ENCODE assay signal across 9 cellular contexts in the genomic region with DNA sequence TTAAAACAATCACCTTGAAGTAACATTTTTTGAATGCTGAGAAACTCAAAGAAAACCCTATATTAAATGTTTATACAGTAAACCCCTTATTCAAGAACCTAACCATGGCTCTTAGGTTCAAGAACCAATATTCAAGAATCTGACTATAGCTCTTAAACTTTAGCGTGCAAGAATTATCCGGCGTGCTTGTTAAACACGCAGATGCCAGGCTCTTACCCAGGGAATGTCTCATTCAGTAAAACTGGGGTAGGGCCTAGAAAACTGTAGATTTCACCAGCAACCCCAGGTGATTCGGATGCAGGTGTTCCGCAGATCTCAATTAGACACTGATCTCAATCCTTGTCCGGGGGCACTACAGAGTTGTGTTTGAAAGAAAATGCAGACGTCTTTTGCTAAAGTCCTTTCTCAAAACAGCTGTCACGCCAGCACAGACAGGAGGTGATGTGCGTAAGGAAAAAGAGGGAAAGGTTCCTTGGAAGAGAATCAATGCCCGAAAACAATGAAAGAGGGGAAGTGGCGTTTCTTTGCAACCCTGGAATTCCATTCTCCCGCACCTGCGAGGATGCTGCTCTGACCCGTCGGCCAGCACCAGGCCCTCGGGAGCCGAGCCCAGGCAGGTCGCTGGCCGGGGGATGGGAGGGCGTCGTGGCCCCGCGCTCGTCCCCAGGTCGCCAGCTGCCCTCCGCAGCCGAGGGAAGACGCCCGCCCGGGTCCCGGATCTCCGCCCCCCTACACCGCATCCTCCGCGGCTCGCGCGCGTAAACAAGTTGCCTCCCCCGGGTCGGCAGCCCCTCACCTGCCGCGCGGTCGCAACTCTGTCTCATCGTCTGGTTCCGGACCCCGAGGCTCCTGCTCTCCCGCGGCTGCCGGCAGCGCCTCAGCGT. TPM values are rescaled to one million over a fixed set of nuclear protein-coding genes. Genes with fewer than 3 reads are reported as not detected.
A peak's percentile ranks its signal among the peaks of the same experiment; 100 is the strongest.
DNase-seq lines count a peak whose midpoint lies in the region; ATAC-seq and TF ChIP-seq lines count a peak whose summit lies in the region.
"Had no signal": no experiment of that assay in that cellular context is flagged by ENCODE, and none has a peak within 500 bp of the region (broad histone marks: within the 10 kb centered on the region; RNA-seq: fewer than 3 reads in every experiment).

No MANE protein-coding gene starts in this region.

- H3K36me3 ChIP-seq in Peyer's patch (no peaks in the 10 kb centered on the region), left ventricle myocardium inferior (no peaks in the 10 kb centered on the region)

- H3K4me1 ChIP-seq in Peyer's patch (peaks cover 0 to 19% (median 2%) of the 10 kb centered on the region in 4 donors), left ventricle myocardium inferior (peaks cover 52% of the 10 kb centered on the region)

- intact Hi-C loops in left ventricle myocardium inferior (cut with micrococcal nuclease), result no loop called here

- H3K4me3 Mint-ChIP-seq in activated naive CD8-positive, alpha-beta T cell treated with anti-CD3 and anti-CD28 coated beads, Interleukin-2, amount 10 ng/mL, durations not matched to agents 7 days and 5 days, result peak overlapping the region; percentile 94
- H3K4me3 Mint-ChIP-seq: dendritic cell treated with granulocyte-macrophage colony-stimulating factor and Interleukin-4, amounts not matched to agents 40 ng/mL and 50 ng/mL, for 4 days had no signal

- H3K27ac Mint-ChIP-seq in activated naive CD8-positive, alpha-beta T cell treated with anti-CD3 and anti-CD28 coated beads, Interleukin-2, amount 10 ng/mL, durations not matched to agents 7 days and 5 days, result peak overlapping the region; percentile 86
- H3K27ac Mint-ChIP-seq: dendritic cell treated with granulocyte-macrophage colony-stimulating factor and Interleukin-4, amounts not matched to agents 40 ng/mL and 50 ng/mL, for 4 days had no signal

- DNase-seq in GM03348 (ENCODE audit: low spot score) (peak; percentile 47), Peyer's patch (peak; percentile 40 to 74 (median 64)), left ventricle myocardium inferior (peak; percentile 27), putamen (ENCODE audit: low spot score) (peak; percentile 3), HCEC 1CT (no peak), GF-D8 (lab: John Stamatoyannopoulos, UW) (no peak)
- peak; percentile 75 for DNase-seq in activated naive CD8-positive, alpha-beta T cell treated with anti-CD3 and anti-CD28 coated beads, Interleukin-2, amount 10 ng/mL, durations not matched to agents 7 days and 5 days

- H3K4me3 ChIP-seq in Peyer's patch, result peak overlapping the region; percentile 85 to 89 (median 88)
- H3K4me3 ChIP-seq in left ventricle myocardium inferior, result peak overlapping the region; percentile 96

- H3K27me3 ChIP-seq in Peyer's patch (no peaks in the 10 kb centered on the region), left ventricle myocardium inferior (ENCODE audit: low read depth) (no peaks in the 10 kb centered on the region)

- no peak for TF ChIP-seq CTCF in Peyer's patch (IDR thresholded peaks at IDR 0.05)
- TF ChIP-seq CTCF in left ventricle myocardium inferior (IDR thresholded peaks at IDR 0.05; ENCODE audit: borderline replicate concordance), result no peak

- POLR2A ChIA-PET in activated naive CD8-positive, alpha-beta T cell treated with anti-CD3 and anti-CD28 coated beads, Interleukin-2, amount 10 ng/mL, durations not matched to agents 7 days and 5 days (lab: Charles Lee), result interaction anchor here (0.7 to 1.4 kb wide), 4 partner anchors 14 to 65 kb away, joined by 3 to 4 read pairs (median 3); a partner anchor contains a TSS

- peak; percentile 2 for ATAC-seq in HG02759 (IDR thresholded peaks at IDR 0.05; ENCODE audit: unreplicated experiment)
- ATAC-seq in activated naive CD8-positive, alpha-beta T cell treated with anti-CD3 and anti-CD28 coated beads, Interleukin-2, amount 10 ng/mL, durations not matched to agents 7 days and 5 days (ENCODE audit: low read depth), result no peak

- peaks cover 5% of the 10 kb centered on the region for H3K27me3 Mint-ChIP-seq in activated naive CD8-positive, alpha-beta T cell treated with anti-CD3 and anti-CD28 coated beads, Interleukin-2, amount 10 ng/mL, durations not matched to agents 7 days and 5 days
- H3K27me3 Mint-ChIP-seq: dendritic cell treated with granulocyte-macrophage colony-stimulating factor and Interleukin-4, amounts not matched to agents 40 ng/mL and 50 ng/mL, for 4 days had no signal

- H3K27ac ChIP-seq in Peyer's patch (peak overlapping the region; percentile 97 to 98 (median 98)), left ventricle myocardium inferior (replicated peaks) (peak overlapping the region; percentile 98)

- no peak for TF ChIP-seq POLR2A in Peyer's patch (IDR thresholded peaks at IDR 0.05)

- peaks cover 16% of the 10 kb centered on the region for H3K4me1 Mint-ChIP-seq in activated naive CD8-positive, alpha-beta T cell treated with anti-CD3 and anti-CD28 coated beads, Interleukin-2, amount 10 ng/mL, durations not matched to agents 7 days and 5 days

- H3K9me3 Mint-ChIP-seq in activated naive CD8-positive, alpha-beta T cell treated with anti-CD3 and anti-CD28 coated beads, Interleukin-2, amount 10 ng/mL, durations not matched to agents 7 days and 5 days, result no peaks in the 10 kb centered on the region
- H3K9me3 Mint-ChIP-seq: dendritic cell treated with granulocyte-macrophage colony-stimulating factor and Interleukin-4, amounts not matched to agents 40 ng/mL and 50 ng/mL, for 4 days had no signal

- peaks cover 1% of the 10 kb centered on the region for H3K36me3 Mint-ChIP-seq in activated naive CD8-positive, alpha-beta T cell treated with anti-CD3 and anti-CD28 coated beads, Interleukin-2, amount 10 ng/mL, durations not matched to agents 7 days and 5 days

- H3K9me3 ChIP-seq in Peyer's patch, result no peaks in the 10 kb centered on the region
- no peaks in the 10 kb centered on the region for H3K9me3 ChIP-seq in left ventricle myocardium inferior (replicated peaks)

RNA-seq across cellular contexts. Expression of a gene that starts 0.9 kb away (rescaled TPM):
- 10 to 100 TPM; 17.1 to 93.3 (median 18.6) TPM for total RNA-seq in Peyer's patch
- total RNA-seq in activated naive CD8-positive, alpha-beta T cell treated with anti-CD3 and anti-CD28 coated beads, Interleukin-2, amount 10 ng/mL, durations not matched to agents 7 days and 5 days, result 10 to 100 TPM; 18.4 to 19.5 TPM
- 8.2 TPM for total RNA-seq in left ventricle myocardium inferior

Comparison
In these comparisons a context has a peak if more than half of its experiments do, and no peak if none do; other contexts are left out.
1. DNase-seq: peak in GM03348 (single experiment), Peyer's patch (3 of 3), activated naive CD8-positive, alpha-beta T cell treated with anti-CD3 and anti-CD28 coated beads, Interleukin-2, amount 10 ng/mL, durations not matched to agents 7 days and 5 days (single experiment), left ventricle myocardium inferior (single experiment) and putamen (single experiment); none in HCEC 1CT (single experiment) and GF-D8 (single experiment).